In the genomic region with DNA sequence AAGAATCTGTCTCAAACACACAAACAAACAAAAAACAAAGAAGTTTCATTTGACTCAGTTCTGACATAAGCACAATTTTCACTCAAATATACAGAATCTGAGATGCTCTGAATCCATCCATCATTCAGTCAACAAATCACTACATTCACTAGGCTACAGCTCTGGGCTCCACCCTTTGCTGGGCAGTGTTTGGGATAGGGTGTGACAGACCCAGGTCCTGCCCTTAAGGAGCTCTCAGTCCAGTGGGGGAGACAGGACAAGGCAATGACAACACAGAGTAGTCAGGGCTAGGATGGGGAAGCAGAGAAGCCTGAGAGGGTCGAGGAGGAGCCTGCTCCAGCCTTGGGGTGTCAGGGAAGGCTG, we compare ENCODE assay signal across 17 cellular contexts. TPM values are rescaled to one million over a fixed set of nuclear protein-coding genes. Genes with fewer than 3 reads are reported as not detected.
A peak's percentile ranks its signal among the peaks of the same experiment; 100 is the strongest.
DNase-seq lines count a peak whose midpoint lies in the region; ATAC-seq and TF ChIP-seq lines count a peak whose summit lies in the region.
"Had no signal": no experiment of that assay in that cellular context is flagged by ENCODE, and none has a peak within 500 bp of the region (broad histone marks: within the 10 kb centered on the region; RNA-seq: fewer than 3 reads in every experiment).

No MANE protein-coding gene starts in this region.

- no peaks in the 10 kb centered on the region for H3K4me1 Mint-ChIP-seq in T-helper 1 cell treated with Interleukin-12 subunit alpha and Interleukin-12 subunit beta and Interleukin-4 antibody, amounts not matched to agents 30 μg/mL and 1 μg/mL, for 36 hours (ENCODE audit: low read depth)
- H3K4me1 Mint-ChIP-seq in WTC11 = 0 out of 2 replicates have a peak, but pooled peaks cover 3% of the 10 kb centered on the region

- no peak for DNase-seq in T-helper 1 cell
- DNase-seq in WTC11 (ENCODE audit: low spot score) = no peak
- no peak for DNase-seq in sciatic nerve (ENCODE audit: low spot score)
- DNase-seq in spleen = no peak
- DNase-seq in tibial nerve (ENCODE audit: low spot score in 2 of 2) = no peak
- DNase-seq: 8988T; activated CD4-positive, alpha-beta T cell treated with anti-CD3 and anti-CD28 coated beads for 4 hours; left lung; NCI-H1436; PC-9 had no signal

- peak overlapping the region; percentile 43 for H3K4me3 ChIP-seq in iPS-15b (ENCODE audit: low read depth, low read length)
- peak overlapping the region in 1 of 8 donors; percentile 45 for H3K4me3 ChIP-seq in spleen
- H3K4me3 ChIP-seq in tibial nerve = no peak overlapping the region
- H3K4me3 ChIP-seq: BLaER1 treated with 17β-estradiol and CSF1 and Interleukin-3, amounts not matched to agents 10 nM and 100 nM; left lung; PC-9; SJSA1 had no signal

- H3K27ac Mint-ChIP-seq in T-helper 1 cell treated with Interleukin-12 subunit alpha and Interleukin-12 subunit beta and Interleukin-4 antibody, amounts not matched to agents 30 μg/mL and 1 μg/mL, for 36 hours = no peak overlapping the region
- H3K27ac Mint-ChIP-seq in WTC11 = no peak overlapping the region

- no peak for TF ChIP-seq POLR2A in spleen (IDR thresholded peaks at IDR 0.05)
- TF ChIP-seq POLR2A in tibial nerve (IDR thresholded peaks at IDR 0.05) = no peak

- no peak for TF ChIP-seq EP300 in tibial nerve (IDR thresholded peaks at IDR 0.05)

- POLR2A ChIA-PET in WTC11 (lab: Charles Lee) = interaction anchor here (1.1 kb wide), 1 partner anchor 11 kb away, joined by 3 read pairs; no protein-coding TSS in a partner anchor

- TF ChIP-seq CTCF in WTC11 (IDR thresholded peaks at IDR 0.05) (no peak), spleen (IDR thresholded peaks at IDR 0.05 in 8 of 11, conservative IDR thresholded peaks at IDR 0.05 in 3 of 11) (no peak), tibial nerve (IDR thresholded peaks at IDR 0.05) (no peak)

- peaks cover 66% of the 10 kb centered on the region for H3K27me3 ChIP-seq in iPS-15b (ENCODE audit: control insufficient read depth, insufficient read depth, low read length)
- H3K27me3 ChIP-seq in spleen (replicated peaks in 1 of 7) = peaks cover 2 to 79% (median 29%) of the 10 kb centered on the region in 7 donors
- H3K27me3 ChIP-seq in tibial nerve = peaks cover 0 to 32% of the 10 kb centered on the region in 2 donors
- H3K27me3 ChIP-seq: BLaER1 treated with 17β-estradiol and CSF1 and Interleukin-3, amounts not matched to agents 10 nM and 100 nM; testis had no signal

- no peak for ATAC-seq in WTC11
- ATAC-seq in sciatic nerve = peak; percentile 13
- no peak for ATAC-seq in GM21723 (IDR thresholded peaks at IDR 0.05; ENCODE audit: unreplicated experiment)

- CTCF ChIA-PET in WTC11 (lab: Charles Lee) = interaction anchor here (0.7 to 2.9 kb wide), 15 partner anchors 9 to 123 kb away, joined by 3 to 21 read pairs (median 4); no protein-coding TSS in a partner anchor

- no peaks in the 10 kb centered on the region for H3K9me3 Mint-ChIP-seq in T-helper 1 cell treated with Interleukin-12 subunit alpha and Interleukin-12 subunit beta and Interleukin-4 antibody, amounts not matched to agents 30 μg/mL and 1 μg/mL, for 36 hours
- no peaks in the 10 kb centered on the region for H3K9me3 Mint-ChIP-seq in WTC11

- no peaks in the 10 kb centered on the region for H3K36me3 ChIP-seq in iPS-15b (ENCODE audit: control insufficient read depth, insufficient read depth, low read length)
- no peaks in the 10 kb centered on the region for H3K36me3 ChIP-seq in spleen
- peaks cover 0 to 17% (median 0%) of the 10 kb centered on the region in 3 donors for H3K36me3 ChIP-seq in tibial nerve
- H3K36me3 ChIP-seq: BLaER1 treated with 17β-estradiol and CSF1 and Interleukin-3, amounts not matched to agents 10 nM and 100 nM; left lung; SJSA1 had no signal

- WGBS in spleen, 5 donors = 0 to 50% (median 10%) methylated on average over 1 of the region's 1 CpG
- WGBS in tibial nerve, 2 donors = 22 to 27% methylated on average over 1 of the region's 1 CpG

- intact Hi-C loops in sciatic nerve (cut with DNase I) = no loop called here
- intact Hi-C loops in spleen (cut with DNase I; ENCODE audit: low total_unique reads) = no loop called here

- H3K27ac ChIP-seq in spleen = no peak overlapping the region
- no peak overlapping the region for H3K27ac ChIP-seq in tibial nerve
- H3K27ac ChIP-seq: BLaER1 treated with 17β-estradiol and CSF1 and Interleukin-3, amounts not matched to agents 10 nM and 100 nM; coronary artery; left lung; PC-9; SJSA1; testis had no signal

- H3K4me1 ChIP-seq in iPS-15b (ENCODE audit: control insufficient read depth, insufficient read depth, low read length) (no peaks in the 10 kb centered on the region), spleen (peaks cover 3 to 15% (median 8%) of the 10 kb centered on the region in 6 donors), tibial nerve (peaks cover 0 to 12% (median 0%) of the 10 kb centered on the region in 4 donors)
- H3K4me1 ChIP-seq: BLaER1 treated with 17β-estradiol and CSF1 and Interleukin-3, amounts not matched to agents 10 nM and 100 nM; testis had no signal

- peak overlapping the region; percentile 21 for H3K4me3 Mint-ChIP-seq in T-helper 1 cell treated with Interleukin-12 subunit alpha and Interleukin-12 subunit beta and Interleukin-4 antibody, amounts not matched to agents 30 μg/mL and 1 μg/mL, for 36 hours
- H3K4me3 Mint-ChIP-seq in WTC11 = peak overlapping the region; percentile 56

- no peaks in the 10 kb centered on the region for H3K36me3 Mint-ChIP-seq in T-helper 1 cell treated with Interleukin-12 subunit alpha and Interleukin-12 subunit beta and Interleukin-4 antibody, amounts not matched to agents 30 μg/mL and 1 μg/mL, for 36 hours (ENCODE audit: low read depth)
- 0 out of 2 replicates have a peak, but pooled peaks cover 4% of the 10 kb centered on the region for H3K36me3 Mint-ChIP-seq in WTC11

- H3K9me3 ChIP-seq in iPS-15b (ENCODE audit: control insufficient read depth, insufficient read depth, low read length) (no peaks in the 10 kb centered on the region), spleen (no peaks in the 10 kb centered on the region), tibial nerve (no peaks in the 10 kb centered on the region)
- H3K9me3 ChIP-seq: left lung, SJSA1, testis had no signal

- peaks cover 47% of the 10 kb centered on the region for H3K27me3 Mint-ChIP-seq in T-helper 1 cell treated with Interleukin-12 subunit alpha and Interleukin-12 subunit beta and Interleukin-4 antibody, amounts not matched to agents 30 μg/mL and 1 μg/mL, for 36 hours (ENCODE audit: low read depth)
- H3K27me3 Mint-ChIP-seq in WTC11 (ENCODE audit: low read depth) = peaks cover 90% of the 10 kb centered on the region

- no peak overlapping the region for H3K9ac ChIP-seq in iPS-15b (ENCODE audit: low read depth, low read length)
- H3K9ac ChIP-seq: BLaER1 treated with 17β-estradiol and CSF1 and Interleukin-3, amounts not matched to agents 10 nM and 100 nM had no signal

TF ChIP-seq in WTC11, 78 proteins besides CTCF, POLR2A, EP300 and RAD21:
- TF ChIP-seq USF2 (CRISPR knock-in tag; IDR thresholded peaks at IDR 0.05) (no peak), JAZF1 (CRISPR knock-in tag; IDR thresholded peaks at IDR 0.05) (no peak), E2F5 (CRISPR knock-in tag; IDR thresholded peaks at IDR 0.05) (no peak), NFYB (CRISPR knock-in tag; conservative IDR thresholded peaks at IDR 0.05; ENCODE audit: low read depth) (no peak), NFE2L1 (CRISPR knock-in tag; IDR thresholded peaks at IDR 0.05) (no peak)
TF ChIP-seq in WTC11: peak in this region for 0.

RNA-seq across cellular contexts. Expression of gene SPTBN4, which starts 45.3 kb away (rescaled TPM):
- total RNA-seq in WTC11 (2021) (2.8 to 5.7 TPM (median 3.9 TPM) in 3 replicates), sciatic nerve (20.9 TPM), spleen (1 to 10 TPM in 3 of 7 donors, under 1 TPM in 4; 0.32 to 2.3 (median 0.85) TPM), tibial nerve (10 to 100 TPM; 14.9 to 24.0 (median 19.7) TPM)
- polyA plus RNA-seq in spleen = under 1 TPM; 0.30 to 0.61 (median 0.35) TPM

RNA-seq across cellular contexts. Expression of gene BLVRB, which starts 46.5 kb away (rescaled TPM):
- total RNA-seq in WTC11 (2021) (35.1 to 38.5 TPM (median 37.1 TPM) in 3 replicates), sciatic nerve (83.8 TPM), spleen (100 to 1,000 TPM in 6 of 7 donors, 10 to 100 TPM in 1; 92.3 to 243 (median 179) TPM), tibial nerve (100 to 1,000 TPM; 219 to 299 (median 244) TPM)
- polyA plus RNA-seq in spleen = 100 to 1,000 TPM in 2 of 3 donors, 10 to 100 TPM in 1; 90.6 to 215 (median 136) TPM
